Comparison of ENCODE assay signal across 8 cellular contexts in genomic region chr7:1536768-1537630, GRCh38. TPM values are rescaled to one million over a fixed set of nuclear protein-coding genes. Genes with fewer than 3 reads are reported as not detected.
DNase-seq lines count a peak whose midpoint lies in the region; ATAC-seq and TF ChIP-seq lines count a peak whose summit lies in the region.

No MANE protein-coding gene starts in this region.

- H3K9me3 Mint-ChIP-seq in mesothelial cell of epicardium = no peaks in the 10 kb centered on the region

- H3K27ac ChIP-seq in C4-2B (peak overlapping the region; percentile 41), epithelial cell of prostate (peak overlapping the region; percentile 65), urinary bladder (ENCODE audit: low read depth) (peak overlapping the region; percentile 70)
- H3K27ac ChIP-seq in effector memory CD4-positive, alpha-beta T cell (ENCODE audit: insufficient read depth, low read length, poor library complexity, severe bottlenecking) = no peak overlapping the region

- H3K4me3 Mint-ChIP-seq in mesothelial cell of epicardium = peak overlapping the region; percentile 56

- peak overlapping the region; percentile 21 for H3K4me3 ChIP-seq in NT2/D1 (ENCODE audit: insufficient read length, low read depth)
- H3K4me3 ChIP-seq in urinary bladder (ENCODE audit: low read depth, low read length) = peak overlapping the region; percentile 21
- no peak overlapping the region for H3K4me3 ChIP-seq in effector memory CD4-positive, alpha-beta T cell (ENCODE audit: insufficient read depth, low read depth, low read length, poor library complexity, severe bottlenecking)

- H3K36me3 Mint-ChIP-seq in mesothelial cell of epicardium = no peaks in the 10 kb centered on the region

- peaks cover 50% of the 10 kb centered on the region for H3K4me1 Mint-ChIP-seq in mesothelial cell of epicardium

- H3K27me3 Mint-ChIP-seq in mesothelial cell of epicardium (ENCODE audit: low read depth) = no peaks in the 10 kb centered on the region

- TF ChIP-seq CTCF in C4-2B (conservative IDR thresholded peaks at IDR 0.05) (no peak), mesothelial cell of epicardium (IDR thresholded peaks at IDR 0.05; ENCODE audit: unreplicated experiment) (no peak)

- peaks cover 47% of the 10 kb centered on the region for H3K4me1 ChIP-seq in NT2/D1 (ENCODE audit: insufficient read depth, insufficient read length)
- H3K4me1 ChIP-seq in urinary bladder (ENCODE audit: insufficient read depth) = peaks cover 4% of the 10 kb centered on the region
- H3K4me1 ChIP-seq in effector memory CD4-positive, alpha-beta T cell (ENCODE audit: control insufficient read depth, insufficient read depth, low read length, poor library complexity, severe bottlenecking) = peaks cover 20% of the 10 kb centered on the region

- ATAC-seq in GM19463 (IDR thresholded peaks at IDR 0.05; ENCODE audit: unreplicated experiment) = no peak

- peak overlapping the region; percentile 100 for H3K27ac Mint-ChIP-seq in mesothelial cell of epicardium

- H3K36me3 ChIP-seq in NT2/D1 (ENCODE audit: insufficient read depth, insufficient read length, low read length) (peaks cover 34% of the 10 kb centered on the region), urinary bladder (ENCODE audit: insufficient read depth) (peaks cover 5% of the 10 kb centered on the region)
- peaks cover 46% of the 10 kb centered on the region for H3K36me3 ChIP-seq in effector memory CD4-positive, alpha-beta T cell (ENCODE audit: control insufficient read depth, insufficient read depth, low read length)

- 12% methylated on average over 57 of the region's 57 CpGs for WGBS in urinary bladder

- H3K9me3 ChIP-seq in NT2/D1 (ENCODE audit: insufficient read depth, low read length) = no peaks in the 10 kb centered on the region
- H3K9me3 ChIP-seq in effector memory CD4-positive, alpha-beta T cell (ENCODE audit: control insufficient read depth, low read length) = no peaks in the 10 kb centered on the region

- DNase-seq in NT2/D1 (ENCODE audit: low read depth, low spot score) (peak; percentile 90), epithelial cell of prostate (ENCODE audit: low read depth, low spot score) (peak; percentile 55), mesothelial cell of epicardium (ENCODE audit: low spot score in 2 of 2, unreplicated experiment in 2 of 2) (peak; percentile 95), DMS153 (lab: John Stamatoyannopoulos, UW) (no peak)
- no peak for DNase-seq in effector memory CD4-positive, alpha-beta T cell

- H3K9ac ChIP-seq in NT2/D1 (ENCODE audit: insufficient read length, low read depth) = peak overlapping the region; percentile 72

- H3K27me3 ChIP-seq in NT2/D1 (ENCODE audit: insufficient read depth, insufficient read length) = peaks cover 10% of the 10 kb centered on the region
- H3K27me3 ChIP-seq in effector memory CD4-positive, alpha-beta T cell (replicated peaks; ENCODE audit: control insufficient read depth, insufficient read depth, low read length, poor library complexity, severe bottlenecking) = no peaks in the 10 kb centered on the region

RNA-seq across cellular contexts. Expression of gene MAFK, which starts 6.5 kb away (rescaled TPM):
- total RNA-seq in mesothelial cell of epicardium (46.0 to 47.7 TPM (median 46.5 TPM) in 3 replicates), urinary bladder (15.1 TPM)
- polyA plus RNA-seq in urinary bladder = 54.9 TPM

RNA-seq across cellular contexts. Expression of gene TMEM184A, which starts 19.0 kb away (rescaled TPM):
- total RNA-seq in mesothelial cell of epicardium (4.3 to 5.0 TPM (median 5.0 TPM) in 3 replicates), urinary bladder (9.7 TPM)
- 6.7 TPM for polyA plus RNA-seq in urinary bladder

RNA-seq across cellular contexts. Expression of gene INTS1, which starts 32.8 kb away (rescaled TPM):
- total RNA-seq in mesothelial cell of epicardium (141 to 163 TPM (median 149 TPM) in 3 replicates), urinary bladder (13.7 TPM)
- polyA plus RNA-seq in urinary bladder = 55.6 TPM

RNA-seq across cellular contexts. Expression of gene PSMG3, which starts 32.8 kb away (rescaled TPM):
- total RNA-seq in mesothelial cell of epicardium (27.0 to 32.5 TPM (median 31.0 TPM) in 3 replicates), urinary bladder (12.1 TPM)
- 34.6 TPM for polyA plus RNA-seq in urinary bladder

Comparison
In these comparisons a context has a peak if more than half of its experiments do, and no peak if none do; other contexts are left out.
1. DNase-seq: peak in NT2/D1 (single experiment), epithelial cell of prostate (single experiment) and mesothelial cell of epicardium (2 of 2); none in DMS153 (single experiment) and effector memory CD4-positive, alpha-beta T cell (0 of 3).